29 cellular contexts compared by ENCODE assay signal in genomic region chr12:96472384-96472783, GRCh38. TPM values are rescaled to one million over a fixed set of nuclear protein-coding genes. Genes with fewer than 3 reads are reported as not detected.
A peak's percentile ranks its signal among the peaks of the same experiment; 100 is the strongest.
DNase-seq lines count a peak whose midpoint lies in the region; ATAC-seq, FAIRE-seq and TF ChIP-seq lines count a peak whose summit lies in the region.
"Had no signal": no experiment of that assay in that cellular context is flagged by ENCODE, and none has a peak within 500 bp of the region (broad histone marks: within the 10 kb centered on the region; RNA-seq: fewer than 3 reads in every experiment).

No MANE protein-coding gene starts in this region.

- no peak for TF ChIP-seq POLR2A in GM12878 (IDR thresholded peaks at IDR 0.05; ENCODE audit: low read depth, low read length)

- DNase-seq in natural killer cell = no peak
- DNase-seq in natural killer cell treated with Interleukin-12 subunit alpha and Interleukin-12 subunit beta and Interleukin-15 and Interleukin-18, amount 100 ng/mL, for 72 hours (ENCODE audit: low spot score) = no peak
- no peak for DNase-seq in GM12878 (ENCODE audit: low read depth, low spot score)
- peak; percentile 55 for DNase-seq in fibroblast of villous mesenchyme (ENCODE audit: low read depth)
- DNase-seq in activated CD8-positive, alpha-beta memory T cell treated with anti-CD3 and anti-CD28 coated beads for 24 hours = no peak
- DNase-seq in RPMI8226 = no peak
- no peak for DNase-seq in effector CD8-positive, alpha-beta T cell (lab: John Stamatoyannopoulos, UW)
- DNase-seq in central memory CD4-positive, alpha-beta T cell = no peak
- DNase-seq: activated CD8-positive, alpha-beta memory T cell treated with anti-CD3 and anti-CD28 coated beads, Interleukin-2, amount 10 ng/mL, durations not matched to agents 7 days and 5 days; activated gamma-delta T cell; activated naive CD8-positive, alpha-beta T cell treated with anti-CD3 and anti-CD28 coated beads, Interleukin-2, amount 10 ng/mL, durations not matched to agents 7 days and 5 days; activated T-cell treated with anti-CD3 and anti-CD28 coated beads, Interleukin-2, amount 50 U/mL, for 4 hours; aorta; Calu3; effector CD4-positive, alpha-beta T cell; H7; NCI-H1436; NCI-H446 treated with DMSO at 0.1 percent for 48 hours; NCI-H82; pancreas; small intestine; stimulated activated naive B cell treated with anti-CD40 and anti-IgM and Interleukin-4, amounts not matched to agents 10 μg/mL and 1 μg/mL and 100 μg/mL, for 72 hours had no signal

- intact Hi-C loops in natural killer cell (cut with micrococcal nuclease) (loop anchor here (2.0 to 5.0 kb wide), 2 partner anchors 28 to 130 kb away; no protein-coding TSS in a partner anchor), GM12878 (cut with micrococcal nuclease; ENCODE audit: unreplicated experiment) (no loop called here)

- RAD21 ChIA-PET in GM12878 (lab: Charles Lee; ENCODE audit: unreplicated experiment) = no interaction called here

- H4K20me1 ChIP-seq in GM12878 (ENCODE audit: control insufficient read depth, insufficient read depth) = no peaks in the 10 kb centered on the region

- H3K4me1 ChIP-seq in GM12878 (ENCODE audit: control insufficient read depth, insufficient read depth, low read length) = no peaks in the 10 kb centered on the region
- H3K4me1 ChIP-seq: gastroesophageal sphincter, pancreas had no signal

- H3K27me3 Mint-ChIP-seq in natural killer cell (ENCODE audit: low read depth in 2 of 2) = no peaks in the 10 kb centered on the region
- no peaks in the 10 kb centered on the region for H3K27me3 Mint-ChIP-seq in natural killer cell treated with Interleukin-12 subunit alpha and Interleukin-12 subunit beta and Interleukin-15 and Interleukin-18, amount 100 ng/mL, for 72 hours
- H3K27me3 Mint-ChIP-seq: activated CD8-positive, alpha-beta memory T cell treated with anti-CD3 and anti-CD28 coated beads, Interleukin-2, amount 10 ng/mL, durations not matched to agents 7 days and 5 days; activated naive CD8-positive, alpha-beta T cell treated with anti-CD3 and anti-CD28 coated beads, Interleukin-2, amount 10 ng/mL, durations not matched to agents 7 days and 5 days; stimulated activated naive B cell treated with anti-CD40 and anti-IgM and Interleukin-4, amounts not matched to agents 10 μg/mL and 1 μg/mL and 100 μg/mL, for 72 hours had no signal

- peak overlapping the region; percentile 55 for H3K4me3 Mint-ChIP-seq in natural killer cell
- no peak overlapping the region for H3K4me3 Mint-ChIP-seq in natural killer cell treated with Interleukin-12 subunit alpha and Interleukin-12 subunit beta and Interleukin-15 and Interleukin-18, amount 100 ng/mL, for 72 hours
- H3K4me3 Mint-ChIP-seq: activated CD8-positive, alpha-beta memory T cell treated with anti-CD3 and anti-CD28 coated beads, Interleukin-2, amount 10 ng/mL, durations not matched to agents 7 days and 5 days; activated naive CD8-positive, alpha-beta T cell treated with anti-CD3 and anti-CD28 coated beads, Interleukin-2, amount 10 ng/mL, durations not matched to agents 7 days and 5 days; activated T-cell treated with anti-CD3 and anti-CD28 coated beads, Interleukin-2, amount 50 U/mL, for 4 hours; neural crest cell; stimulated activated naive B cell treated with anti-CD40 and anti-IgM and Interleukin-4, amounts not matched to agents 10 μg/mL and 1 μg/mL and 100 μg/mL, for 72 hours had no signal

- H3K9ac ChIP-seq in GM12878 (ENCODE audit: control insufficient read depth, insufficient read depth, low read length) = no peak overlapping the region
- H3K9ac ChIP-seq: KMS-11 had no signal

- no peak overlapping the region for H3K27ac ChIP-seq in GM12878 (ENCODE audit: control insufficient read depth, insufficient read depth)
- H3K27ac ChIP-seq: gastroesophageal sphincter, hepatocyte, HL-60, KMS-11, pancreas, SK-N-MC had no signal

- no peaks in the 10 kb centered on the region for H3K79me2 ChIP-seq in GM12878 (ENCODE audit: control insufficient read depth, insufficient read depth, low read length)
- H3K79me2 ChIP-seq: hepatocyte had no signal

- TF ChIP-seq CTCF in natural killer cell (IDR thresholded peaks at IDR 0.05) = no peak
- no peak for TF ChIP-seq CTCF in GM12878 (IDR thresholded peaks at IDR 0.05 in 2 of 3, conservative IDR thresholded peaks at IDR 0.05 in 1 of 3; ENCODE audit: control insufficient read depth in 2 of 3, extremely low read depth in 1 of 3, insufficient read depth in 1 of 3, low read depth in 3 of 3, low read length in 3 of 3)
- no peak for TF ChIP-seq CTCF in fibroblast of villous mesenchyme (IDR thresholded peaks at IDR 0.05; ENCODE audit: insufficient read depth, low read depth, low read length)

- in situ Hi-C loops in GM12878 (cut with MboI) = no loop called here

- FAIRE-seq in GM12878 (lab: Jason Lieb, UNC) = no peak
- FAIRE-seq: colon, pancreas, small intestine had no signal

- BruUV-seq in GM12878 (replicated peaks; lab: Mats Ljungman, UMichigan) = no TSS peak

- H3K27me3 ChIP-seq in GM12878 (replicated peaks in 1 of 2; ENCODE audit: control insufficient read depth in 2 of 2, insufficient read depth in 2 of 2, low read length in 1 of 2) = no peaks in the 10 kb centered on the region
- H3K27me3 ChIP-seq: gastroesophageal sphincter, hepatocyte, pancreas had no signal

- CTCF ChIA-PET in GM12878 (lab: Yijun Ruan, JAX) = interaction anchor here (1.0 to 1.5 kb wide), 2 partner anchors 11 to 44 kb away, joined by 3 read pairs; no protein-coding TSS in a partner anchor

- POLR2A ChIA-PET in GM12878 (lab: Charles Lee) = no interaction called here

- SMC1A ChIA-PET in GM12878 (lab: Charles Lee; ENCODE audit: uncharacterized antibody, unreplicated experiment) = no interaction called here

- H3K9me3 ChIP-seq in GM12878 (replicated peaks; ENCODE audit: control insufficient read depth, insufficient read depth, low read length) = no peaks in the 10 kb centered on the region; the same call in 2 of the 3 replicates
- H3K9me3 ChIP-seq: gastroesophageal sphincter, pancreas had no signal

- peaks cover 9% of the 10 kb centered on the region for H3K36me3 Mint-ChIP-seq in natural killer cell
- H3K36me3 Mint-ChIP-seq in natural killer cell treated with Interleukin-12 subunit alpha and Interleukin-12 subunit beta and Interleukin-15 and Interleukin-18, amount 100 ng/mL, for 72 hours = peaks cover 8% of the 10 kb centered on the region

- no peak overlapping the region for H3K4me2 ChIP-seq in GM12878 (ENCODE audit: control insufficient read depth, insufficient read depth)
- H3K4me2 ChIP-seq: hepatocyte, KMS-11 had no signal

- peak overlapping the region; percentile 84 to 85 for H3K27ac Mint-ChIP-seq in natural killer cell
- H3K27ac Mint-ChIP-seq in natural killer cell treated with Interleukin-12 subunit alpha and Interleukin-12 subunit beta and Interleukin-15 and Interleukin-18, amount 100 ng/mL, for 72 hours = peak overlapping the region in 1 of 2 donors; percentile 75
- H3K27ac Mint-ChIP-seq: activated CD8-positive, alpha-beta memory T cell treated with anti-CD3 and anti-CD28 coated beads, Interleukin-2, amount 10 ng/mL, durations not matched to agents 7 days and 5 days; activated naive CD8-positive, alpha-beta T cell treated with anti-CD3 and anti-CD28 coated beads, Interleukin-2, amount 10 ng/mL, durations not matched to agents 7 days and 5 days; stimulated activated naive B cell treated with anti-CD40 and anti-IgM and Interleukin-4, amounts not matched to agents 10 μg/mL and 1 μg/mL and 100 μg/mL, for 72 hours had no signal

- TF ChIP-seq EP300 in GM12878 (IDR thresholded peaks at IDR 0.05; ENCODE audit: borderline replicate concordance in 1 of 2, control insufficient read depth in 1 of 2, low read depth in 2 of 2, low read length in 2 of 2) = no peak

- H3K4me3 ChIP-seq in GM12878 (no peak overlapping the region), fibroblast of villous mesenchyme (ENCODE audit: low read depth, low read length) (no peak overlapping the region)
- H3K4me3 ChIP-seq: gastroesophageal sphincter, hepatocyte, pancreas, SK-N-MC had no signal

- no peak for ATAC-seq in natural killer cell
- no peak for ATAC-seq in natural killer cell treated with Interleukin-12 subunit alpha and Interleukin-12 subunit beta and Interleukin-15 and Interleukin-18, amount 100 ng/mL, for 72 hours
- ATAC-seq in GM12878 = no peak
- ATAC-seq: activated CD8-positive, alpha-beta memory T cell treated with anti-CD3 and anti-CD28 coated beads, Interleukin-2, amount 10 ng/mL, durations not matched to agents 7 days and 5 days; activated T-cell treated with anti-CD3 and anti-CD28 coated beads, Interleukin-2, amount 50 U/mL, for 4 hours; gastroesophageal sphincter; stimulated activated naive B cell treated with anti-CD40 and anti-IgM and Interleukin-4, amounts not matched to agents 10 μg/mL and 1 μg/mL and 100 μg/mL, for 72 hours had no signal

- no peaks in the 10 kb centered on the region for H3K36me3 ChIP-seq in GM12878 (ENCODE audit: control insufficient read depth in 2 of 2, insufficient read depth in 2 of 2, low read length in 1 of 2)
- H3K36me3 ChIP-seq: gastroesophageal sphincter, pancreas had no signal

- no peak overlapping the region for H2AFZ ChIP-seq in GM12878 (ENCODE audit: control insufficient read depth, low read depth, low read length)
- H2AFZ ChIP-seq: hepatocyte had no signal

- peaks cover 38 to 48% of the 10 kb centered on the region in 2 donors for H3K4me1 Mint-ChIP-seq in natural killer cell
- H3K4me1 Mint-ChIP-seq in natural killer cell treated with Interleukin-12 subunit alpha and Interleukin-12 subunit beta and Interleukin-15 and Interleukin-18, amount 100 ng/mL, for 72 hours (ENCODE audit: low read depth in 2 of 2) = peaks cover 20 to 28% of the 10 kb centered on the region in 2 donors
- H3K4me1 Mint-ChIP-seq: neural crest cell had no signal

- WGBS in GM12878 (ENCODE audit: insufficient coverage, insufficient replicate concordance, low lambda C conversion rate, missing lambda C conversion rate) = 54% methylated on average over 5 of the region's 5 CpGs

- no peak for TF ChIP-seq RAD21 in GM12878 (IDR thresholded peaks at IDR 0.05; ENCODE audit: insufficient read depth, low read depth, low read length)

- peaks cover 0 to 5% of the 10 kb centered on the region in 2 donors for H3K9me3 Mint-ChIP-seq in natural killer cell
- H3K9me3 Mint-ChIP-seq in natural killer cell treated with Interleukin-12 subunit alpha and Interleukin-12 subunit beta and Interleukin-15 and Interleukin-18, amount 100 ng/mL, for 72 hours = no peaks in the 10 kb centered on the region

RNA-seq across cellular contexts. Expression of gene CFAP54, which starts 17.0 kb away (rescaled TPM):
- total RNA-seq in natural killer cell = 1 to 10 TPM in 2 of 3 donors, under 1 TPM in 1; 0.56 to 1.5 (median 1.2) TPM
- under 1 TPM; 0.14 to 0.50 TPM for total RNA-seq in natural killer cell treated with Interleukin-12 subunit alpha and Interleukin-12 subunit beta and Interleukin-15 and Interleukin-18, amount 100 ng/mL, for 72 hours
- total RNA-seq in GM12878 (2013; cell fraction: nucleolus; rRNA removed) = 2.5 and 2.9 TPM in 2 replicates
- total RNA-seq in GM12878 (2014; rRNA removed) = 0.45 and 0.54 TPM in 2 replicates
- 0.51 and 0.58 TPM in 2 replicates for total RNA-seq in GM12878 (2014; rRNA removed; fragmentation: Illumina TruSeq; extraction: Trizol)
- 0.56 and 1.2 TPM in 2 replicates for total RNA-seq in GM12878 (2021)
- 0.21 TPM for polyA plus RNA-seq in GM12878 (2011; ENCODE audit: low read depth)
- 1.5 and 2.7 TPM in 2 replicates for polyA plus RNA-seq in GM12878 (2011; rRNA removed)
- 0.25 and 0.74 TPM in 2 replicates for polyA plus RNA-seq in GM12878 (2011; cell fraction: cytosol; rRNA removed)
- 2.4 and 2.8 TPM in 2 replicates for polyA plus RNA-seq in GM12878 (2011; cell fraction: nucleus; rRNA removed)
- 0.53 and 1.00 TPM in 2 replicates for polyA plus RNA-seq in GM12878 (2012)
- polyA plus RNA-seq in GM12878 (2014; fragmentation: Illumina TruSeq; extraction: Trizol) = 0.49 and 0.57 TPM in 2 replicates
- under 1 TPM; 0.19 to 0.55 TPM for polyA plus RNA-seq in GM12878 (2014; fragmentation: Nextera tagmentation; extraction: Ambion mirVana)
- 0.36 and 0.47 TPM in 2 replicates for polyA plus RNA-seq in GM12878 (2014; rRNA removed)
- polyA plus RNA-seq in GM12878 (2016; fragmentation: Nextera tagmentation; extraction: Ambion mirVana) = 1 to 10 TPM in 1 of 2 experiments, under 1 TPM in 1; 0.37 to 1.0 TPM
- 2.7 TPM in 2 replicates for polyA minus RNA-seq in GM12878 (2011; rRNA and poly(A)+ RNA removed)
- polyA minus RNA-seq in GM12878 (2011; cell fraction: cytosol; rRNA and poly(A)+ RNA removed) = 0.53 and 2.0 TPM in 2 replicates
- polyA minus RNA-seq in GM12878 (2011; cell fraction: nucleus; rRNA and poly(A)+ RNA removed) = 4.7 and 7.2 TPM in 2 replicates
- total RNA-seq in fibroblast of villous mesenchyme = 0.86 and 0.97 TPM in 2 replicates
- total RNA-seq: H7 had no signal
